Comparison of ENCODE assay signal across 8 cellular contexts in the genomic region with DNA sequence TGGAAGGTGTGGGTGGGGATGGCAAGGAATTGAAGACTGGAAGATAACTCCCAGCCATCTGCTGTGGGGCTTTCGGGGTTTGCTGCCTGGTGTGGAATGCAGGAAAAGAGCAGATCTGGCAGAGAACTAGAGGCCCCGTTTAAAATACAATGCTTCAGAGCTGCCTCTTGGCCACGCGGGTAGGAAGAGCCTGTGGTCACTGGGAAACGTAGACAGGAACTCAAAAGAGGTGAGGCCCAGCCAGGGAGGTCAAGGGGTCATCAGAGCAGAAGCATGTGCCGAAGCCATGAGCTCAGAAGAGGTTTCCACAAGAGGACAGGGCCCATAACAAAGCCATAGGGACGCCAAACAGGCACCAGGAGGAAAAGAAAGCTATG. TPM values are rescaled to one million over a fixed set of nuclear protein-coding genes. Genes with fewer than 3 reads are reported as not detected.
DNase-seq lines count a peak whose midpoint lies in the region; TF ChIP-seq lines count a peak whose summit lies in the region.

No MANE protein-coding gene starts in this region.

- no peaks in the 10 kb centered on the region for H3K36me3 ChIP-seq in MG63
- no peaks in the 10 kb centered on the region for H3K36me3 ChIP-seq in skeletal muscle satellite cell (ENCODE audit: insufficient read depth, low read length)

- H3K9ac ChIP-seq in skeletal muscle satellite cell (ENCODE audit: low read depth, low read length), result peak overlapping the region; percentile 62

- no peaks in the 10 kb centered on the region for H3K27me3 ChIP-seq in MG63
- H3K27me3 ChIP-seq in skeletal muscle satellite cell (ENCODE audit: control insufficient read depth, insufficient read depth, low read length), result no peaks in the 10 kb centered on the region

- H3K4me1 ChIP-seq in skeletal muscle satellite cell (ENCODE audit: control insufficient read depth, insufficient read depth, low read length), result peaks cover 20% of the 10 kb centered on the region

- no peak overlapping the region for H3K4me3 ChIP-seq in MG63
- H3K4me3 ChIP-seq in fibroblast of villous mesenchyme (ENCODE audit: low read depth, low read length), result no peak overlapping the region
- H3K4me3 ChIP-seq in skeletal muscle satellite cell (ENCODE audit: low read length), result no peak overlapping the region

- H3K9me3 ChIP-seq in MG63 (no peaks in the 10 kb centered on the region), skeletal muscle satellite cell (replicated peaks; ENCODE audit: low read length) (no peaks in the 10 kb centered on the region)

- TF ChIP-seq CTCF in fibroblast of villous mesenchyme (IDR thresholded peaks at IDR 0.05; ENCODE audit: insufficient read depth, low read depth, low read length), result no peak

- peak; percentile 59 for DNase-seq in DMS 273 (lab: John Stamatoyannopoulos, UW; ENCODE audit: unreplicated experiment)
- DNase-seq in DMS 273 treated with DMSO at 0.1 percent for 48 hours (lab: John Stamatoyannopoulos, UW), result no peak
- DNase-seq in MG63, result peak; percentile 9
- peak; percentile 33 for DNase-seq in fibroblast of villous mesenchyme (ENCODE audit: low read depth)
- DNase-seq in NCI-H1105 (lab: John Stamatoyannopoulos, UW), result no peak
- no peak for DNase-seq in RKO (ENCODE audit: low spot score)
- no peak for DNase-seq in NCI-H1436 (lab: John Stamatoyannopoulos, UW)

- H3K4me2 ChIP-seq in skeletal muscle satellite cell (ENCODE audit: low read length), result peak overlapping the region; percentile 46

RNA-seq across cellular contexts. Expression of a gene that starts 14.5 kb away (rescaled TPM):
- 0.72 and 1.2 TPM in 2 replicates for total RNA-seq in MG63 (2014; rRNA removed; shearing (Covaris generic); ENCODE audit: low replicate concordance)
- 4.5 and 6.9 TPM in 2 replicates for total RNA-seq in fibroblast of villous mesenchyme
- 6.1 and 7.0 TPM in 2 replicates for total RNA-seq in skeletal muscle satellite cell (2012; rRNA removed)

RNA-seq across cellular contexts. Expression of a gene that starts 14.9 kb away (rescaled TPM):
- 4.0 and 4.9 TPM in 2 replicates for total RNA-seq in MG63 (2014; rRNA removed; shearing (Covaris generic); ENCODE audit: low replicate concordance)
- 11.0 and 15.1 TPM in 2 replicates for total RNA-seq in fibroblast of villous mesenchyme
- 6.1 and 15.0 TPM in 2 replicates for total RNA-seq in skeletal muscle satellite cell (2012; rRNA removed)

Comparison
In these comparisons a context has a peak if more than half of its experiments do, and no peak if none do; other contexts are left out.
1. DNase-seq: peak in DMS 273 (single experiment), MG63 (single experiment) and fibroblast of villous mesenchyme (single experiment); none in DMS 273 treated with DMSO at 0.1 percent for 48 hours (single experiment), NCI-H1105 (single experiment), RKO (single experiment) and NCI-H1436 (single experiment).